Comparison of ENCODE assay signal across 20 cellular contexts in the genomic region with DNA sequence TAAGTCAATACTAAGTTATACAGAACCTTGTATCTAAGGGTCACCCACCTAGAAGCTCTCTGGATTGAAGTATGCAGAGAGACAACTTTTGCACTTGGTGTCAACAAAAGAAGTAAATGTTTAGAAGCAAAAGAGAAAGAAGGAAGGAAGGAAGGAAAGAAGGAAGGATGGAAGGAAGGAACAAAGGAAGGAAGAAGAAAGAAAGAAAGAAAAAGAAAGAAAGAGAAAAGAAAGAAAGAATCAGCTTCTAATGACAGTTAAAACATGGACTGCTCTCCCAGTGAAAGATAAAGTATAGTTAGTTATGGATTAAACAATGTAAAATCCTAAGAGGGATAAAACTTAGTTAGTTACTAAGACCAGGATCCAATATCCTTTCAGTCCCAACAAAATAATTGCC.
"Had no signal": no experiment of that assay in that cellular context is flagged by ENCODE, and none has a peak within 500 bp of the region (broad histone marks: within the 10 kb centered on the region; RNA-seq: fewer than 3 reads in every experiment).

No MANE protein-coding gene starts in this region.

- ATAC-seq: gastroesophageal sphincter; lower lobe of right lung; natural killer cell treated with Interleukin-12 subunit alpha and Interleukin-12 subunit beta and Interleukin-15 and Interleukin-18, amount 100 ng/mL, for 72 hours had no signal

- H3K27ac ChIP-seq: dorsolateral prefrontal cortex, epithelial cell of prostate, esophagus muscularis mucosa, gastroesophageal sphincter, left ventricle myocardium inferior, lower lobe of right lung, parathyroid adenoma, prostate gland, transverse colon had no signal

- H2AFZ ChIP-seq: parathyroid adenoma had no signal

- H3K4me3 ChIP-seq: dorsolateral prefrontal cortex, esophagus muscularis mucosa, gastroesophageal sphincter, left ventricle myocardium inferior, lower lobe of right lung, prostate gland, smooth muscle cell, transverse colon had no signal

- H3K4me3 Mint-ChIP-seq: natural killer cell treated with Interleukin-12 subunit alpha and Interleukin-12 subunit beta and Interleukin-15 and Interleukin-18, amount 100 ng/mL, for 72 hours had no signal

- H3K36me3 Mint-ChIP-seq: natural killer cell treated with Interleukin-12 subunit alpha and Interleukin-12 subunit beta and Interleukin-15 and Interleukin-18, amount 100 ng/mL, for 72 hours had no signal

- H3K79me2 ChIP-seq: parathyroid adenoma had no signal

- H3K36me3 ChIP-seq: esophagus muscularis mucosa, gastroesophageal sphincter, left ventricle myocardium inferior, lower lobe of right lung, prostate gland, transverse colon had no signal

- H3K27me3 ChIP-seq: dorsolateral prefrontal cortex, esophagus muscularis mucosa, gastroesophageal sphincter, transverse colon had no signal

- H3K4me1 ChIP-seq: lower lobe of right lung, parathyroid adenoma, prostate gland, transverse colon had no signal

- H3K9me3 Mint-ChIP-seq: natural killer cell treated with Interleukin-12 subunit alpha and Interleukin-12 subunit beta and Interleukin-15 and Interleukin-18, amount 100 ng/mL, for 72 hours had no signal

- H3K4me2 ChIP-seq: smooth muscle cell had no signal

- DNase-seq: cortex of kidney; dorsolateral prefrontal cortex; effector memory CD4-positive, alpha-beta T cell; glutamatergic neuron; islet precursor cell; left ventricle myocardium inferior; lower lobe of right lung; mesenchymal stem cell; midbrain; occipital lobe; stimulated activated CD4-positive, alpha-beta T cell treated with anti-CD3 and anti-CD28 coated beads, Interleukin-2, amount 100 ng/mL, for 48 hours; stimulated activated naive CD4-positive, alpha-beta T cell treated with Interleukin-2 at 50 U/mL for 16 hours; transverse colon had no signal

- H3K9ac ChIP-seq: parathyroid adenoma had no signal

- H3K9me3 ChIP-seq: esophagus muscularis mucosa, gastroesophageal sphincter, left ventricle myocardium inferior, lower lobe of right lung, prostate gland, transverse colon had no signal

- H3K27ac Mint-ChIP-seq: natural killer cell treated with Interleukin-12 subunit alpha and Interleukin-12 subunit beta and Interleukin-15 and Interleukin-18, amount 100 ng/mL, for 72 hours had no signal
